ENCODE assay signal across 8 cellular contexts in genomic region chr6:139161817-139162284, GRCh38. TPM values are rescaled to one million over a fixed set of nuclear protein-coding genes. Genes with fewer than 3 reads are reported as not detected.
DNase-seq lines count a peak whose midpoint lies in the region; ATAC-seq lines count a peak whose summit lies in the region.

No MANE protein-coding gene starts in this region.

- no peaks in the 10 kb centered on the region for H3K27me3 Mint-ChIP-seq in stimulated activated memory B cell treated with anti-CD40 and anti-IgM and Interleukin-4, amounts not matched to agents 10 μg/mL and 1 μg/mL and 100 μg/mL, for 72 hours

- peak; percentile 67 for DNase-seq in T-helper 22 cell (ENCODE audit: low read depth)
- DNase-seq in NCI-H510A treated with DMSO at 0.1 percent for 48 hours (lab: John Stamatoyannopoulos, UW), result no peak
- no peak for DNase-seq in NCI-H2081 (lab: John Stamatoyannopoulos, UW)
- no peak for DNase-seq in COR-L47 (lab: John Stamatoyannopoulos, UW)

- H3K27ac Mint-ChIP-seq in stimulated activated memory B cell treated with anti-CD40 and anti-IgM and Interleukin-4, amounts not matched to agents 10 μg/mL and 1 μg/mL and 100 μg/mL, for 72 hours, result peak overlapping the region; percentile 88

- peaks cover 24% of the 10 kb centered on the region for H3K36me3 Mint-ChIP-seq in stimulated activated memory B cell treated with anti-CD40 and anti-IgM and Interleukin-4, amounts not matched to agents 10 μg/mL and 1 μg/mL and 100 μg/mL, for 72 hours

- ATAC-seq in GM18519 (IDR thresholded peaks at IDR 0.05; ENCODE audit: low FRiP score, unreplicated experiment) (peak; percentile 99), HG02798 (IDR thresholded peaks at IDR 0.05; ENCODE audit: poor library complexity, unreplicated experiment) (peak; percentile 94), esophagus mucosa (peak; percentile 28)
- peak; percentile 97 for ATAC-seq in stimulated activated memory B cell treated with anti-CD40 and anti-IgM and Interleukin-4, amounts not matched to agents 10 μg/mL and 1 μg/mL and 100 μg/mL, for 72 hours

- H3K9me3 Mint-ChIP-seq in stimulated activated memory B cell treated with anti-CD40 and anti-IgM and Interleukin-4, amounts not matched to agents 10 μg/mL and 1 μg/mL and 100 μg/mL, for 72 hours, result no peaks in the 10 kb centered on the region

- peak overlapping the region; percentile 72 for H3K4me3 Mint-ChIP-seq in stimulated activated memory B cell treated with anti-CD40 and anti-IgM and Interleukin-4, amounts not matched to agents 10 μg/mL and 1 μg/mL and 100 μg/mL, for 72 hours

- H3K4me1 Mint-ChIP-seq in stimulated activated memory B cell treated with anti-CD40 and anti-IgM and Interleukin-4, amounts not matched to agents 10 μg/mL and 1 μg/mL and 100 μg/mL, for 72 hours, result peaks cover 77% of the 10 kb centered on the region

RNA-seq across cellular contexts. Expression of gene HECA, which starts 27.0 kb away (rescaled TPM):
- total RNA-seq in esophagus mucosa, result 23.6 TPM

Comparison
In these comparisons a context has a peak if more than half of its experiments do, and no peak if none do; other contexts are left out.
1. ATAC-seq: peak in every context shown above with its lines; median percentile 99 in GM18519; 97 in stimulated activated memory B cell treated with anti-CD40 and anti-IgM and Interleukin-4, amounts not matched to agents 10 μg/mL and 1 μg/mL and 100 μg/mL, for 72 hours; 94 in HG02798; 28 in esophagus mucosa.